ENCODE assay signal across 11 cellular contexts in genomic region chrX:13387656-13388421, GRCh38.
A peak's percentile ranks its signal among the peaks of the same experiment; 100 is the strongest.
DNase-seq lines count a peak whose midpoint lies in the region; ATAC-seq lines count a peak whose summit lies in the region.
"Had no signal": no experiment of that assay in that cellular context is flagged by ENCODE, and none has a peak within 500 bp of the region (broad histone marks: within the 10 kb centered on the region; RNA-seq: fewer than 3 reads in every experiment).

No MANE protein-coding gene starts in this region.

- no peaks in the 10 kb centered on the region for H3K36me3 Mint-ChIP-seq in activated T-cell treated with anti-CD3 and anti-CD28 coated beads, Interleukin-2, amount 50 U/mL, for 4 hours (ENCODE audit: insufficient read depth)
- H3K36me3 Mint-ChIP-seq in effector memory CD8-positive, alpha-beta T cell (ENCODE audit: insufficient read depth) = no peaks in the 10 kb centered on the region

- H3K27ac Mint-ChIP-seq in effector memory CD8-positive, alpha-beta T cell = peak overlapping the region; percentile 31 to 41

- no peak overlapping the region for H3K4me3 Mint-ChIP-seq in activated T-cell treated with anti-CD3 and anti-CD28 coated beads, Interleukin-2, amount 50 U/mL, for 4 hours
- no peak overlapping the region for H3K4me3 Mint-ChIP-seq in effector memory CD8-positive, alpha-beta T cell
- H3K4me3 Mint-ChIP-seq: neural crest cell had no signal

- no peak for DNase-seq in activated T-cell treated with anti-CD3 and anti-CD28 coated beads, Interleukin-2, amount 50 U/mL, for 4 hours
- DNase-seq in activated T-cell treated with anti-CD3 and anti-CD28 coated beads for 4 hours (no peak), NOMO-1 treated with DMSO at 0.1 percent for 48 hours (lab: John Stamatoyannopoulos, UW; ENCODE audit: unreplicated experiment) (peak; percentile 82), amygdala (lab: John Stamatoyannopoulos, UW) (no peak), GOT3 (lab: John Stamatoyannopoulos, UW) (no peak)
- no peak for DNase-seq in effector memory CD8-positive, alpha-beta T cell
- DNase-seq in stimulated activated CD8-positive, alpha-beta memory T cell treated with anti-CD3 and anti-CD28 coated beads, Interleukin-4, amount 100 ng/mL, for 48 hours = peak; percentile 24
- DNase-seq: heart left ventricle, NCI-H2081 treated with DMSO at 0.1 percent for 48 hours had no signal

- no peaks in the 10 kb centered on the region for H3K9me3 Mint-ChIP-seq in activated T-cell treated with anti-CD3 and anti-CD28 coated beads, Interleukin-2, amount 50 U/mL, for 4 hours
- H3K9me3 Mint-ChIP-seq in effector memory CD8-positive, alpha-beta T cell = no peaks in the 10 kb centered on the region

- peaks cover 3% of the 10 kb centered on the region for H3K27me3 Mint-ChIP-seq in activated T-cell treated with anti-CD3 and anti-CD28 coated beads, Interleukin-2, amount 50 U/mL, for 4 hours (ENCODE audit: low read depth)
- H3K27me3 Mint-ChIP-seq in effector memory CD8-positive, alpha-beta T cell = no peaks in the 10 kb centered on the region

- peaks cover 3% of the 10 kb centered on the region for H3K4me1 Mint-ChIP-seq in activated T-cell treated with anti-CD3 and anti-CD28 coated beads, Interleukin-2, amount 50 U/mL, for 4 hours (ENCODE audit: low read depth)
- peaks cover 4 to 5% of the 10 kb centered on the region in 2 donors for H3K4me1 Mint-ChIP-seq in effector memory CD8-positive, alpha-beta T cell (ENCODE audit: low read depth in 2 of 2)

- ATAC-seq in activated T-cell treated with anti-CD3 and anti-CD28 coated beads, Interleukin-2, amount 50 U/mL, for 4 hours = peak; percentile 34 to 82
- peak; percentile 88 for ATAC-seq in effector memory CD8-positive, alpha-beta T cell (replicated peaks)
- no peak for ATAC-seq in HG03139 (IDR thresholded peaks at IDR 0.05; ENCODE audit: unreplicated experiment)

Comparison
In these comparisons a context has a peak if more than half of its experiments do, and no peak if none do; other contexts are left out.
1. DNase-seq: peak in NOMO-1 treated with DMSO at 0.1 percent for 48 hours (single experiment) and stimulated activated CD8-positive, alpha-beta memory T cell treated with anti-CD3 and anti-CD28 coated beads, Interleukin-4, amount 100 ng/mL, for 48 hours (single experiment); none in activated T-cell treated with anti-CD3 and anti-CD28 coated beads, Interleukin-2, amount 50 U/mL, for 4 hours (single experiment), activated T-cell treated with anti-CD3 and anti-CD28 coated beads for 4 hours (single experiment), effector memory CD8-positive, alpha-beta T cell (0 of 3), amygdala (0 of 56) and GOT3 (single experiment).